In genomic region chr2:207531024-207531411, GRCh38 we compare ENCODE assay signal across 8 cellular contexts. TPM values are rescaled to one million over a fixed set of nuclear protein-coding genes. Genes with fewer than 3 reads are reported as not detected.
DNase-seq lines count a peak whose midpoint lies in the region; ATAC-seq and TF ChIP-seq lines count a peak whose summit lies in the region.

No MANE protein-coding gene starts in this region.

- in situ Hi-C loops in gastrocnemius medialis (cut with MboI; ENCODE audit: low sequenced_read_pairs in 4 of 4), result loop anchor here in 2 of 4 donors (10.0 to 25.0 kb wide), 3 partner anchors 94 to 731 kb away; partner anchors contain the start of genes CCNYL1 (in 2 of the 2), IDH1 (in 1 of the 2), METTL21A (in 1 of the 2) and PIKFYVE (in 1 of the 2)

- H3K9me3 ChIP-seq in BE2C (no peaks in the 10 kb centered on the region), gastrocnemius medialis (no peaks in the 10 kb centered on the region)

- H3K4me3 ChIP-seq in BE2C (ENCODE audit: low read depth, low read length) (peak overlapping the region; percentile 99), foreskin fibroblast (ENCODE audit: low read depth in 1 of 2, low read length in 2 of 2) (peak overlapping the region; percentile 83 to 96), gastrocnemius medialis (peak overlapping the region; percentile 74 to 83 (median 77))

- no peak for TF ChIP-seq POLR2A in gastrocnemius medialis (IDR thresholded peaks at IDR 0.05)

- intact Hi-C loops in gastrocnemius medialis (cut with DNase I; ENCODE audit: low total_unique reads), result loop anchor here (5.0 kb wide), 1 partner anchor 181 kb away; the partner anchor contains the start of gene CCNYL1

- no peaks in the 10 kb centered on the region for H3K4me1 ChIP-seq in BE2C
- H3K4me1 ChIP-seq in gastrocnemius medialis, result peaks cover 39 to 40% of the 10 kb centered on the region in 2 donors

- H3K27ac ChIP-seq in gastrocnemius medialis, result peak overlapping the region; percentile 87 to 94 (median 92)

- no peaks in the 10 kb centered on the region for H3K36me3 ChIP-seq in BE2C
- no peaks in the 10 kb centered on the region for H3K36me3 ChIP-seq in gastrocnemius medialis

- DNase-seq in BE2C (no peak), HCEC 1CT (peak; percentile 31), foreskin fibroblast (no peak), gastrocnemius medialis (no peak), left lobe of liver (ENCODE audit: low spot score) (no peak), foreskin melanocyte (no peak)
- peak; percentile 46 to 56 for DNase-seq in activated CD4-positive, alpha-beta T cell treated with anti-CD3 and anti-CD28 coated beads, Interleukin-2, amount 50 U/mL, for 48 hours

- H3K27me3 ChIP-seq in BE2C (no peaks in the 10 kb centered on the region), gastrocnemius medialis (no peaks in the 10 kb centered on the region)

- TF ChIP-seq CTCF in BE2C (IDR thresholded peaks at IDR 0.05; ENCODE audit: low read depth, low read length), result no peak
- no peak for TF ChIP-seq CTCF in foreskin fibroblast (IDR thresholded peaks at IDR 0.05; ENCODE audit: low read depth, low read length)
- TF ChIP-seq CTCF in gastrocnemius medialis (IDR thresholded peaks at IDR 0.05 in 4 of 5, conservative IDR thresholded peaks at IDR 0.05 in 1 of 5), result no peak

- ATAC-seq in gastrocnemius medialis, result no peak
- ATAC-seq in HG03159 (IDR thresholded peaks at IDR 0.05; ENCODE audit: unreplicated experiment), result no peak
- ATAC-seq in left lobe of liver, result no peak

RNA-seq across cellular contexts. Expression of gene CREB1, which starts 1.3 kb away (rescaled TPM):
- 27.1 TPM for polyA plus RNA-seq in BE2C (2012; ENCODE audit: insufficient read depth, insufficient read length, low read depth)
- 10 to 100 TPM; 11.5 to 19.9 (median 19.8) TPM for total RNA-seq in gastrocnemius medialis
- total RNA-seq in left lobe of liver, result 15.1 TPM

Comparison
In these comparisons a context has a peak if more than half of its experiments do, and no peak if none do; other contexts are left out.
1. DNase-seq: peak in HCEC 1CT (single experiment) and activated CD4-positive, alpha-beta T cell treated with anti-CD3 and anti-CD28 coated beads, Interleukin-2, amount 50 U/mL, for 48 hours (2 of 2); none in BE2C (single experiment), foreskin fibroblast (0 of 2), gastrocnemius medialis (0 of 2), left lobe of liver (single experiment) and foreskin melanocyte (single experiment).
2. Peak in every context shown above with its lines, with median percentiles within 50 percentile points of each other: H3K4me3 ChIP-seq.